In genomic region chr20:25055711-25056492, GRCh38 we compare ENCODE assay signal across 1 cellular context.
TF ChIP-seq lines count a peak whose summit lies in the region.

No MANE protein-coding gene starts in this region.

TF ChIP-seq in IMR-90, 13 proteins besides CTCF, POLR2A, EP300 and RAD21 (continued from another document):
- TF ChIP-seq, protein P1, sequence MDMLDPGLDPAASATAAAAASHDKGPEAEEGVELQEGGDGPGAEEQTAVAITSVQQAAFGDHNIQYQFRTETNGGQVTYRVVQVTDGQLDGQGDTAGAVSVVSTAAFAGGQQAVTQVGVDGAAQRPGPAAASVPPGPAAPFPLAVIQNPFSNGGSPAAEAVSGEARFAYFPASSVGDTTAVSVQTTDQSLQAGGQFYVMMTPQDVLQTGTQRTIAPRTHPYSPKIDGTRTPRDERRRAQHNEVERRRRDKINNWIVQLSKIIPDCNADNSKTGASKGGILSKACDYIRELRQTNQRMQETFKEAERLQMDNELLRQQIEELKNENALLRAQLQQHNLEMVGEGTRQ (IDR thresholded peaks at IDR 0.05; ENCODE audit: low read depth, low read length), result no peak
- TF ChIP-seq RFX5 (IDR thresholded peaks at IDR 0.05; ENCODE audit: low read depth, low read length) (no peak), SMC3 (IDR thresholded peaks at IDR 0.05; ENCODE audit: low read depth, low read length) (no peak), MXI1 (IDR thresholded peaks at IDR 0.05; ENCODE audit: borderline replicate concordance, low read depth, low read length) (no peak), FOS (IDR thresholded peaks at IDR 0.05; ENCODE audit: low read depth, low read length) (no peak), RCOR1 (IDR thresholded peaks at IDR 0.05; ENCODE audit: insufficient replicate concordance, low read length) (no peak), BHLHE40 (IDR thresholded peaks at IDR 0.05; ENCODE audit: low read depth, low read length) (no peak)
- TF ChIP-seq, protein P2, sequence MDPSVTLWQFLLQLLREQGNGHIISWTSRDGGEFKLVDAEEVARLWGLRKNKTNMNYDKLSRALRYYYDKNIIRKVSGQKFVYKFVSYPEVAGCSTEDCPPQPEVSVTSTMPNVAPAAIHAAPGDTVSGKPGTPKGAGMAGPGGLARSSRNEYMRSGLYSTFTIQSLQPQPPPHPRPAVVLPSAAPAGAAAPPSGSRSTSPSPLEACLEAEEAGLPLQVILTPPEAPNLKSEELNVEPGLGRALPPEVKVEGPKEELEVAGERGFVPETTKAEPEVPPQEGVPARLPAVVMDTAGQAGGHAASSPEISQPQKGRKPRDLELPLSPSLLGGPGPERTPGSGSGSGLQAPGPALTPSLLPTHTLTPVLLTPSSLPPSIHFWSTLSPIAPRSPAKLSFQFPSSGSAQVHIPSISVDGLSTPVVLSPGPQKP (IDR thresholded peaks at IDR 0.05; ENCODE audit: borderline replicate concordance, low read depth, low read length), result no peak
